ENCODE assay signal across 2 cellular contexts in the genomic region with DNA sequence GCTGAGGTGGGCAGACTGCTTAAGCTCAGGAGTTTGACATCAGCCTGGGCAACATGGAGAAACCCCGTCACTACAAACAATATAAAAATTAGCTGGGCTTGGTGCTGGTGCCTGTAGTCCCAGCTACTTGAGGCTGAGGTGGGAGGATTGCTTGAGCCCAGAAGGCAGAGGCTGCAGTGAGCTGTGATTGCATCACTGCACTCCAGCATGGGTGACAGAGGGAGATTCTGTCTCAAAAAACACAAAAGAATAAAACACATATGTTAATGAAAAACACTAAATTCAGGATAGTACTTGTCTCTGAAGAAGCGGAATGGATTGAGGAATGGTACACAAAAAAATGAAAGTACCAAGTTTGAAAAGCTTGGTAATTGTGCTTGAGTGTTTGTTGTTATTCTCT.
TF ChIP-seq lines count a peak whose summit lies in the region.

No MANE protein-coding gene starts in this region.

TF ChIP-seq in IMR-90, 13 proteins besides CTCF, POLR2A, EP300 and RAD21:
- TF ChIP-seq CEBPB (IDR thresholded peaks at IDR 0.05; ENCODE audit: low read depth, low read length) (0 out of 2 replicates have a peak, but pooled peaks have one; percentile 29), BHLHE40 (IDR thresholded peaks at IDR 0.05; ENCODE audit: low read depth, low read length) (no peak)

TF ChIP-seq in K562, 482 proteins besides CTCF, POLR2A, EP300 and RAD21:
- no peak for TF ChIP-seq DLX4 (CRISPR knock-in tag; IDR thresholded peaks at IDR 0.05)
- no peak for TF ChIP-seq MCM3 (IDR thresholded peaks at IDR 0.05)
- no peak for TF ChIP-seq MXI1 (IDR thresholded peaks at IDR 0.05; ENCODE audit: low read depth, low read length)
- TF ChIP-seq BHLHE40 (IDR thresholded peaks at IDR 0.05; ENCODE audit: low read length): no peak
- TF ChIP-seq ATF3 (IDR thresholded peaks at IDR 0.05): peak; percentile 57
- TF ChIP-seq ATF3 (CRISPR knock-in tag; conservative IDR thresholded peaks at IDR 0.05): no peak
- TF ChIP-seq THRA (IDR thresholded peaks at IDR 0.05): no peak
- no peak for TF ChIP-seq MTA2 (IDR thresholded peaks at IDR 0.05; ENCODE audit: low read depth)
